In genomic region chr12:120583478-120584030, GRCh38 we compare ENCODE assay signal across 8 cellular contexts. TPM values are rescaled to one million over a fixed set of nuclear protein-coding genes. Genes with fewer than 3 reads are reported as not detected.
DNase-seq lines count a peak whose midpoint lies in the region; ATAC-seq, FAIRE-seq and TF ChIP-seq lines count a peak whose summit lies in the region.

No MANE protein-coding gene starts in this region.

- no peaks in the 10 kb centered on the region for H3K36me3 ChIP-seq in bronchial epithelial cell (ENCODE audit: control insufficient read depth, insufficient read depth, low read length)
- H3K36me3 ChIP-seq in kidney (ENCODE audit: control insufficient read depth in 1 of 2, insufficient read depth in 2 of 2, low read length in 2 of 2) = peaks cover 9 to 10% of the 10 kb centered on the region in 2 donors

- H3K4me3 ChIP-seq in bronchial epithelial cell (ENCODE audit: low read depth, low read length) = no peak overlapping the region
- no peak overlapping the region for H3K4me3 ChIP-seq in kidney (ENCODE audit: low read length in 2 of 2)

- peak; percentile 89 for DNase-seq in NCI-H2227 (lab: John Stamatoyannopoulos, UW; ENCODE audit: unreplicated experiment)
- peak; percentile 62 to 82 (median 76) for DNase-seq in activated CD4-positive, CD25-positive, alpha-beta regulatory T cell (lab: John Stamatoyannopoulos, UW)
- DNase-seq in bronchial epithelial cell (ENCODE audit: low read depth) = peak; percentile 33
- DNase-seq in kidney = peak; percentile 90
- DNase-seq in stimulated activated CD4-positive, alpha-beta T cell treated with anti-CD3 and anti-CD28 coated beads, Interleukin-1b, Interleukin-23, amount 100 ng/mL, for 4 hours (ENCODE audit: low read depth in 2 of 2) = peak; percentile 79 to 82

- no peak for FAIRE-seq in bronchial epithelial cell (lab: Jason Lieb, UNC)
- FAIRE-seq in kidney (lab: Jason Lieb, UNC) = no peak

- H3K27ac ChIP-seq in 22Rv1 (no peak overlapping the region; the same call in 1 of the 2 replicates), kidney (ENCODE audit: low read depth in 2 of 2, low read length in 2 of 2) (no peak overlapping the region)

- H3K9me3 ChIP-seq in kidney (ENCODE audit: control insufficient read depth in 1 of 2, low read length in 2 of 2) = no peaks in the 10 kb centered on the region

- no peaks in the 10 kb centered on the region for H3K27me3 ChIP-seq in bronchial epithelial cell (ENCODE audit: control insufficient read depth, insufficient read depth, low read length)

- TF ChIP-seq CTCF in 22Rv1 (IDR thresholded peaks at IDR 0.05) (peak; percentile 100), bronchial epithelial cell (IDR thresholded peaks at IDR 0.05; ENCODE audit: insufficient read depth, low read length, severe bottlenecking) (peak; percentile 94), kidney (IDR thresholded peaks at IDR 0.05; ENCODE audit: borderline replicate concordance, extremely low read depth, insufficient read depth) (peak; percentile 95)

- H3K9ac ChIP-seq in kidney (ENCODE audit: low read length in 2 of 2) = no peak overlapping the region

- ATAC-seq in GM18909 (IDR thresholded peaks at IDR 0.05; ENCODE audit: poor library complexity, unreplicated experiment) = peak; percentile 32
- ATAC-seq in HG03378 (IDR thresholded peaks at IDR 0.05; ENCODE audit: unreplicated experiment) = no peak

- peaks cover 0 to 14% of the 10 kb centered on the region in 2 donors for H3K4me1 ChIP-seq in kidney (ENCODE audit: control insufficient read depth in 1 of 2, insufficient read depth in 1 of 2, low read depth in 1 of 2, low read length in 2 of 2)

- intact Hi-C loops in kidney (cut with DNase I) = loop anchor here (10.0 kb wide), 1 partner anchor 131 kb away; the partner anchor contains the start of gene UNC119B

RNA-seq across cellular contexts. Expression of gene POP5, which starts 2.4 kb away (rescaled TPM):
- total RNA-seq in bronchial epithelial cell (26.3 and 33.2 TPM in 2 replicates), kidney (50.0 TPM)
- 111 TPM for polyA plus RNA-seq in kidney (ENCODE audit: insufficient read depth, low read depth, low replicate concordance)

RNA-seq across cellular contexts. Expression of gene RNF10, which starts 49.4 kb away (rescaled TPM):
- total RNA-seq in bronchial epithelial cell (138 and 157 TPM in 2 replicates), kidney (229 TPM)
- 220 TPM for polyA plus RNA-seq in kidney (ENCODE audit: insufficient read depth, low read depth, low replicate concordance)

RNA-seq across cellular contexts. Expression of gene COQ5, which starts 54.6 kb away (rescaled TPM):
- total RNA-seq in bronchial epithelial cell (32.9 and 38.9 TPM in 2 replicates), kidney (26.5 TPM)
- polyA plus RNA-seq in kidney (ENCODE audit: insufficient read depth, low read depth, low replicate concordance) = 60.8 TPM

RNA-seq across cellular contexts. Expression of gene CABP1, which starts 56.9 kb away (rescaled TPM):
- total RNA-seq in bronchial epithelial cell (not detected in 2 replicates), kidney (2.0 TPM)
- 24.1 TPM for polyA plus RNA-seq in kidney (ENCODE audit: insufficient read depth, low read depth, low replicate concordance)

Comparison
In these comparisons a context has a peak if more than half of its experiments do, and no peak if none do; other contexts are left out.
1. DNase-seq: peak in every context shown above with its lines; median percentile 90 in kidney; 89 in NCI-H2227; 80 in stimulated activated CD4-positive, alpha-beta T cell treated with anti-CD3 and anti-CD28 coated beads, Interleukin-1b, Interleukin-23, amount 100 ng/mL, for 4 hours; 76 in activated CD4-positive, CD25-positive, alpha-beta regulatory T cell; 33 in bronchial epithelial cell.